ENCODE assay signal across 23 cellular contexts in genomic region chr2:235734168-235734567, GRCh38.
DNase-seq lines count a peak whose midpoint lies in the region; ATAC-seq and TF ChIP-seq lines count a peak whose summit lies in the region.
"Had no signal": no experiment of that assay in that cellular context is flagged by ENCODE, and none has a peak within 500 bp of the region (broad histone marks: within the 10 kb centered on the region; RNA-seq: fewer than 3 reads in every experiment).

No MANE protein-coding gene starts in this region.

- no peaks in the 10 kb centered on the region for H3K36me3 ChIP-seq in heart left ventricle
- H3K36me3 ChIP-seq in suprapubic skin, result no peaks in the 10 kb centered on the region

- 76 to 89% (median 86%) methylated on average over 7 of the region's 7 CpGs for WGBS in heart left ventricle, 4 donors
- WGBS in right cardiac atrium, result 76% methylated on average over 7 of the region's 7 CpGs
- WGBS in suprapubic skin, result 65% methylated on average over 7 of the region's 7 CpGs

- TF ChIP-seq CTCF in heart left ventricle (IDR thresholded peaks at IDR 0.05), result no peak
- TF ChIP-seq CTCF in suprapubic skin (IDR thresholded peaks at IDR 0.05), result no peak

- no peak for TF ChIP-seq EP300 in suprapubic skin (IDR thresholded peaks at IDR 0.05)

- no peak for ATAC-seq in heart left ventricle
- no peak for ATAC-seq in left cardiac atrium
- ATAC-seq in right cardiac atrium, result no peak
- ATAC-seq: CD8-positive, alpha-beta T cell; HCT116 had no signal

- TF ChIP-seq POLR2A in heart left ventricle (IDR thresholded peaks at IDR 0.05), result no peak
- no peak for TF ChIP-seq POLR2A in erythroblast (IDR thresholded peaks at IDR 0.05; ENCODE audit: low read length)
- no peak for TF ChIP-seq POLR2A in suprapubic skin (IDR thresholded peaks at IDR 0.05)

- H3K4me1 ChIP-seq in heart left ventricle (peaks cover 0 to 13% (median under 1%) of the 10 kb centered on the region in 12 donors), right cardiac atrium (ENCODE audit: control insufficient read depth, insufficient read depth, low read length) (peaks cover 2% of the 10 kb centered on the region), suprapubic skin (no peaks in the 10 kb centered on the region)
- H3K4me1 ChIP-seq: Caco-2 had no signal

- no peak for DNase-seq in heart left ventricle
- DNase-seq in left cardiac atrium, result no peak
- DNase-seq in erythroblast (lab: John Stamatoyannopoulos, UW), result peak; percentile 40 to 48
- DNase-seq in right cardiac atrium, result peak in 2 of 3 donors; percentile 65 to 67
- DNase-seq in suprapubic skin (ENCODE audit: low spot score in 2 of 2), result no peak
- DNase-seq in medulla oblongata (ENCODE audit: extremely low spot score), result no peak
- no peak for DNase-seq in stimulated activated CD4-positive, alpha-beta T cell treated with anti-CD3 and anti-CD28 coated beads, Interleukin-1b, Interleukin-23, amount 100 ng/mL, for 48 hours
- DNase-seq: Caco-2; CD8-positive, alpha-beta T cell; DMS79 treated with DMSO at 0.1 percent for 48 hours; MM.1S; NCI-H2029; NCI-H446; NCI-H524 treated with DMSO at 0.1 percent for 48 hours; NCI-H82; NK-92 treated with Interleukin-12 subunit alpha and Interleukin-12 subunit beta, amount 100 ng/mL, for 24 hours; RPMI8226; SHP77 treated with DMSO at 0.1 percent for 48 hours had no signal

- H3K4me3 ChIP-seq in heart left ventricle (peak overlapping the region in 2 of 12 donors; percentile 10 to 40), right cardiac atrium (ENCODE audit: low read length) (no peak overlapping the region), suprapubic skin (no peak overlapping the region)

- H3K9me3 ChIP-seq in heart left ventricle (no peaks in the 10 kb centered on the region), right cardiac atrium (ENCODE audit: control insufficient read depth, low read length) (no peaks in the 10 kb centered on the region), suprapubic skin (no peaks in the 10 kb centered on the region)
- H3K9me3 ChIP-seq: Caco-2 had no signal

- H3K27ac ChIP-seq in heart left ventricle (peak overlapping the region in 7 of 12 donors; percentile 11 to 55 (median 42)), right cardiac atrium (ENCODE audit: low read length) (no peak overlapping the region), suprapubic skin (peak overlapping the region; percentile 67)
- H3K27ac ChIP-seq: 22Rv1, C4-2B, HL-60, KMS-11 had no signal

- intact Hi-C loops in heart left ventricle (cut with DNase I), result loop anchor here in 1 of 10 donors (5.0 kb wide), 1 partner anchor 62 kb away; no protein-coding TSS in a partner anchor
- intact Hi-C loops in left cardiac atrium (cut with DNase I), result no loop called here
- intact Hi-C loops in right cardiac atrium (cut with DNase I), result no loop called here

- H3K27me3 ChIP-seq in heart left ventricle (no peaks in the 10 kb centered on the region), right cardiac atrium (ENCODE audit: control insufficient read depth, insufficient read depth) (no peaks in the 10 kb centered on the region), suprapubic skin (no peaks in the 10 kb centered on the region)

Comparison
In these comparisons a context has a peak if more than half of its experiments do, and no peak if none do; other contexts are left out.
1. DNase-seq: peak in erythroblast (2 of 2) and right cardiac atrium (2 of 3); none in heart left ventricle (0 of 5), left cardiac atrium (single experiment), suprapubic skin (0 of 2), medulla oblongata (single experiment) and stimulated activated CD4-positive, alpha-beta T cell treated with anti-CD3 and anti-CD28 coated beads, Interleukin-1b, Interleukin-23, amount 100 ng/mL, for 48 hours (single experiment).